16 cellular contexts compared by ENCODE assay signal in genomic region chr16:82628741-82629140, GRCh38. TPM values are rescaled to one million over a fixed set of nuclear protein-coding genes. Genes with fewer than 3 reads are reported as not detected.
DNase-seq lines count a peak whose midpoint lies in the region; ATAC-seq and TF ChIP-seq lines count a peak whose summit lies in the region.
"Had no signal": no experiment of that assay in that cellular context is flagged by ENCODE, and none has a peak within 500 bp of the region (broad histone marks: within the 10 kb centered on the region; RNA-seq: fewer than 3 reads in every experiment).

No MANE protein-coding gene starts in this region.

- H3K9me3 ChIP-seq in skeletal muscle satellite cell (replicated peaks; ENCODE audit: low read length), result no peaks in the 10 kb centered on the region

- TF ChIP-seq CTCF in HFF-Myc (IDR thresholded peaks at IDR 0.05; ENCODE audit: low read depth, low read length, missing control alignments) (no peak), brain microvascular endothelial cell (IDR thresholded peaks at IDR 0.05; ENCODE audit: low read depth, low read length, missing control alignments) (no peak)

- intact Hi-C loops in left ventricle myocardium superior (cut with micrococcal nuclease), result no loop called here

- H3K4me3 ChIP-seq in HFF-Myc (replicated peaks; ENCODE audit: low read depth, low read length) (peak overlapping the region; percentile 64), brain microvascular endothelial cell (ENCODE audit: low read depth, low read length) (peak overlapping the region; percentile 75), skeletal muscle satellite cell (ENCODE audit: low read length) (peak overlapping the region; percentile 93)

- peaks cover 57% of the 10 kb centered on the region for H3K4me1 ChIP-seq in skeletal muscle satellite cell (ENCODE audit: control insufficient read depth, insufficient read depth, low read length)
- H3K4me1 ChIP-seq: parathyroid adenoma had no signal

- in situ Hi-C loops in brain microvascular endothelial cell (cut with HindIII; ENCODE audit: low pct_ligation_motif_present, low sequenced_read_pairs), result loop anchor here (25.0 kb wide), 1 partner anchor 434 kb away; no protein-coding TSS in a partner anchor

- DNase-seq in HFF-Myc (ENCODE audit: extremely low read depth, low read depth) (no peak), brain microvascular endothelial cell (no peak), left ventricle myocardium superior (no peak)
- no peak for DNase-seq in activated CD4-positive, alpha-beta T cell treated with anti-CD3 and anti-CD28 coated beads for 48 hours
- no peak for DNase-seq in activated CD4-positive, alpha-beta T cell treated with anti-CD3 and anti-CD28 coated beads for 4 hours
- DNase-seq: activated CD4-positive, alpha-beta memory T cell treated with anti-CD3 and anti-CD28 coated beads for 36 hours; cerebellar nuclear complex; GF-D8; NCI-H1930; stimulated activated CD4-positive, alpha-beta T cell treated with anti-CD3 and anti-CD28 coated beads, Interleukin-4, amount 100 ng/mL, for 1 hour; stimulated activated naive CD4-positive, alpha-beta T cell had no signal

- no peaks in the 10 kb centered on the region for H3K36me3 ChIP-seq in brain microvascular endothelial cell (replicated peaks)
- no peaks in the 10 kb centered on the region for H3K36me3 ChIP-seq in skeletal muscle satellite cell (ENCODE audit: insufficient read depth, low read length)

- H3K4me2 ChIP-seq in skeletal muscle satellite cell (ENCODE audit: low read length), result peak overlapping the region; percentile 98

- H3K9ac ChIP-seq in skeletal muscle satellite cell (ENCODE audit: low read depth, low read length), result peak overlapping the region; percentile 94
- H3K9ac ChIP-seq: parathyroid adenoma had no signal

- ATAC-seq in left ventricle myocardium superior (peak; percentile 14), HG03571 (IDR thresholded peaks at IDR 0.05; ENCODE audit: unreplicated experiment) (no peak), HG03469 (IDR thresholded peaks at IDR 0.05; ENCODE audit: unreplicated experiment) (no peak)

- H3K27ac ChIP-seq in brain microvascular endothelial cell, result peak overlapping the region; percentile 81
- H3K27ac ChIP-seq: parathyroid adenoma had no signal

- no peaks in the 10 kb centered on the region for H3K27me3 ChIP-seq in brain microvascular endothelial cell (replicated peaks)
- H3K27me3 ChIP-seq in skeletal muscle satellite cell (ENCODE audit: control insufficient read depth, insufficient read depth, low read length), result no peaks in the 10 kb centered on the region

RNA-seq across cellular contexts. Expression of gene CDH13, which starts 2.0 kb away (rescaled TPM):
- 167 TPM for total RNA-seq in left ventricle myocardium superior
- 26.2 and 26.6 TPM in 2 replicates for total RNA-seq in skeletal muscle satellite cell (2012; rRNA removed)
- total RNA-seq: activated CD4-positive, alpha-beta memory T cell treated with anti-CD3 and anti-CD28 coated beads for 36 hours; T-helper 1 cell treated with Interleukin-12 subunit alpha and Interleukin-12 subunit beta and Interleukin-4 antibody, amounts not matched to agents 30 ng/mL and 1 ng/mL, for 36 hours had no signal
